ENCODE assay signal across 8 cellular contexts in genomic region chr17:18248300-18248731, GRCh38. TPM values are rescaled to one million over a fixed set of nuclear protein-coding genes. Genes with fewer than 3 reads are reported as not detected.
DNase-seq lines count a peak whose midpoint lies in the region; ATAC-seq and TF ChIP-seq lines count a peak whose summit lies in the region.

No MANE protein-coding gene starts in this region.

- TF ChIP-seq CTCF in A673 (conservative IDR thresholded peaks at IDR 0.05; ENCODE audit: low read depth, low read length) (peak; percentile 78), chondrocyte (IDR thresholded peaks at IDR 0.05) (peak; percentile 82), liver (IDR thresholded peaks at IDR 0.05; ENCODE audit: low read depth, low read length, missing input control) (peak; percentile 57)

- no peak overlapping the region for H3K4me3 ChIP-seq in A673 (ENCODE audit: low read depth, low read length, poor library complexity, severe bottlenecking)
- no peak overlapping the region for H3K4me3 ChIP-seq in liver (ENCODE audit: low read depth in 1 of 3, low read length in 3 of 3)

- H3K36me3 Mint-ChIP-seq in chondrocyte (ENCODE audit: low read depth), result peaks cover 29% of the 10 kb centered on the region

- DNase-seq in A673 (ENCODE audit: low spot score) (peak; percentile 84), NCI-H2227 treated with DMSO at 0.1 percent for 48 hours (lab: John Stamatoyannopoulos, UW) (peak; percentile 75), chondrocyte (ENCODE audit: low spot score) (no peak)
- DNase-seq in activated CD4-positive, alpha-beta T cell treated with anti-CD3 and anti-CD28 coated beads for 24 hours (ENCODE audit: low read depth in 2 of 2), result peak; percentile 44 to 50
- peak in 2 of 3 experiments; percentile 42 to 61 for DNase-seq in stimulated activated CD4-positive, alpha-beta T cell treated with anti-CD3 and anti-CD28 coated beads, TNF-alpha, amount 100 ng/mL, for 24 hours (ENCODE audit: low read depth in 3 of 3)

- H3K27me3 ChIP-seq in A673 (replicated peaks; ENCODE audit: insufficient read depth, low read depth, low read length, poor library complexity), result no peaks in the 10 kb centered on the region
- no peaks in the 10 kb centered on the region for H3K27me3 ChIP-seq in liver (ENCODE audit: control insufficient read depth in 4 of 4, insufficient read depth in 4 of 4, low read length in 3 of 4)

- ATAC-seq in GM18498 (IDR thresholded peaks at IDR 0.05; ENCODE audit: unreplicated experiment) (peak; percentile 46), HG03135 (IDR thresholded peaks at IDR 0.05; ENCODE audit: unreplicated experiment) (no peak)

- 46% methylated on average over 9 of the region's 9 CpGs for WGBS in liver

- no peak overlapping the region for H3K9ac ChIP-seq in liver (ENCODE audit: low read depth in 1 of 2, low read length in 2 of 2)

- peak overlapping the region; percentile 51 for H3K27ac Mint-ChIP-seq in chondrocyte (ENCODE audit: unreplicated experiment)

- H3K36me3 ChIP-seq in A673 (ENCODE audit: insufficient read depth, low read length, poor library complexity, severe bottlenecking), result peaks cover 39% of the 10 kb centered on the region
- H3K36me3 ChIP-seq in liver (ENCODE audit: control insufficient read depth in 4 of 4, insufficient read depth in 3 of 4, low read depth in 1 of 4, low read length in 3 of 4), result peaks cover 28 to 64% (median 40%) of the 10 kb centered on the region in 4 donors

- H3K4me1 Mint-ChIP-seq in chondrocyte (ENCODE audit: low read depth), result peaks cover 5% of the 10 kb centered on the region

- no TSS peak for BruUV-seq in A673 (replicated peaks; lab: Mats Ljungman, UMichigan)

- POLR2A ChIA-PET in A673 (lab: Charles Lee; ENCODE audit: low non-redundant PET), result no interaction called here

- H3K4me1 ChIP-seq in A673 (ENCODE audit: insufficient read depth, low read length, poor library complexity, severe bottlenecking) (no peaks in the 10 kb centered on the region), liver (ENCODE audit: control insufficient read depth in 4 of 4, insufficient read depth in 4 of 4, low read length in 3 of 4) (peaks cover 0 to 6% (median 1%) of the 10 kb centered on the region in 4 donors)

- TF ChIP-seq RAD21 in liver (IDR thresholded peaks at IDR 0.05), result peak; percentile 80 to 90

- intact Hi-C loops in A673 (cut with micrococcal nuclease; ENCODE audit: unreplicated experiment), result no loop called here

- no peak overlapping the region for H3K27ac ChIP-seq in A673 (ENCODE audit: low read depth, low read length, poor library complexity, severe bottlenecking)
- no peak overlapping the region for H3K27ac ChIP-seq in liver (ENCODE audit: low read depth in 1 of 2, low read length in 2 of 2)

- H3K27me3 Mint-ChIP-seq in chondrocyte (ENCODE audit: low read depth), result no peaks in the 10 kb centered on the region

- H3K9me3 Mint-ChIP-seq in chondrocyte (ENCODE audit: low read depth), result no peaks in the 10 kb centered on the region

- no peak overlapping the region for H3K4me3 Mint-ChIP-seq in chondrocyte (ENCODE audit: unreplicated experiment)

- CTCF ChIA-PET in A673 (lab: Charles Lee), result interaction anchor here (0.6 kb wide), 1 partner anchor 352 kb away, joined by 5 read pairs; no protein-coding TSS in a partner anchor

- no peaks in the 10 kb centered on the region for H3K9me3 ChIP-seq in A673 (ENCODE audit: low read depth, low read length, poor library complexity, severe bottlenecking)
- no peaks in the 10 kb centered on the region for H3K9me3 ChIP-seq in liver (ENCODE audit: control insufficient read depth in 4 of 4, low read length in 3 of 4)

TF ChIP-seq in liver, 16 proteins besides CTCF, POLR2A, EP300 and RAD21:
- TF ChIP-seq GABPA (IDR thresholded peaks at IDR 0.05 in 1 of 2, conservative IDR thresholded peaks at IDR 0.05 in 1 of 2) (no peak), MAX (IDR thresholded peaks at IDR 0.05) (no peak), NR2F2 (IDR thresholded peaks at IDR 0.05) (no peak), FOXA2 (IDR thresholded peaks at IDR 0.05) (no peak), TAF1 (conservative IDR thresholded peaks at IDR 0.05) (no peak), YY1 (IDR thresholded peaks at IDR 0.05) (no peak), HNF4A (conservative IDR thresholded peaks at IDR 0.05) (no peak), HNF4G (IDR thresholded peaks at IDR 0.05) (no peak), FOXA1 (IDR thresholded peaks at IDR 0.05) (no peak), SP1 (IDR thresholded peaks at IDR 0.05) (no peak), EGR1 (IDR thresholded peaks at IDR 0.05; ENCODE audit: low read depth in 2 of 2) (no peak), JUND (IDR thresholded peaks at IDR 0.05) (no peak), ZBTB33 (IDR thresholded peaks at IDR 0.05) (no peak), RXRA (IDR thresholded peaks at IDR 0.05) (no peak), REST (IDR thresholded peaks at IDR 0.05) (no peak)
- TF ChIP-seq, protein P1, sequence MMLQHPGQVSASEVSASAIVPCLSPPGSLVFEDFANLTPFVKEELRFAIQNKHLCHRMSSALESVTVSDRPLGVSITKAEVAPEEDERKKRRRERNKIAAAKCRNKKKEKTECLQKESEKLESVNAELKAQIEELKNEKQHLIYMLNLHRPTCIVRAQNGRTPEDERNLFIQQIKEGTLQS (IDR thresholded peaks at IDR 0.05), result no peak

RNA-seq across cellular contexts. Expression of gene FLII, which starts 10.2 kb away (rescaled TPM):
- total RNA-seq in A673 (2021), result 169 and 200 TPM in 2 replicates
- total RNA-seq in chondrocyte, result 228 to 244 TPM (median 230 TPM) in 3 replicates
- total RNA-seq in liver, result 10 to 100 TPM; 73.4 to 90.9 TPM
- polyA plus RNA-seq in liver, result 10 to 100 TPM; 49.3 to 79.3 TPM

RNA-seq across cellular contexts. Expression of gene MIEF2, which starts 12.1 kb away (rescaled TPM):
- total RNA-seq in A673 (2021) (8.1 and 10.4 TPM in 2 replicates), chondrocyte (9.5 to 11.5 TPM (median 10.7 TPM) in 3 replicates), liver (10 to 100 TPM in 1 of 2 donors, 1 to 10 TPM in 1; 7.4 to 11.1 TPM)
- polyA plus RNA-seq in liver, result 1 to 10 TPM; 4.1 to 5.8 TPM

RNA-seq across cellular contexts. Expression of gene LLGL1, which starts 22.9 kb away (rescaled TPM):
- 30.2 and 39.8 TPM in 2 replicates for total RNA-seq in A673 (2021)
- 38.7 to 41.8 TPM (median 39.0 TPM) in 3 replicates for total RNA-seq in chondrocyte
- 10 to 100 TPM in 1 of 2 donors, 1 to 10 TPM in 1; 3.4 to 12.0 TPM for total RNA-seq in liver
- 1 to 10 TPM in 1 of 2 donors, under 1 TPM in 1; 0.39 to 2.2 TPM for polyA plus RNA-seq in liver
